ENCODE assay signal across 19 cellular contexts in the genomic region with DNA sequence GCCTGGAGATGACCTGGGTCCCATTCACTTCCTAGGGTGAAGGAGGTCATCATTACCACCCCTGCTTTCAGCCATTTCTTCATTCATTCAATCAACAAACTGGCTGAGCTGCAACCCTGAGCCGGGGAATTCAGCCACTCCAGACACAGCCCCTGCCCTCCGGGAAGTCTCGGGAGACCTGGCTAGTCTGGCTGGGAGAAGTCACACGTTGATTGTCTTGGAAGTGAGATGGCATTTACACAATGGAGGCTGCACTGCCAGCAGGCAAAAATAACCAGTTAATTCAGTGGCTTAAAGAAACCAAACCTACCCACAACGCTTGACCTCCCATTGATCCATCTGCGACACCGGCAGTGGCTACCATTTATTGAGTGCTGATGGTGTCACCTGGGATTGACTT. TPM values are rescaled to one million over a fixed set of nuclear protein-coding genes. Genes with fewer than 3 reads are reported as not detected.
DNase-seq lines count a peak whose midpoint lies in the region; ATAC-seq and TF ChIP-seq lines count a peak whose summit lies in the region.
"Had no signal": no experiment of that assay in that cellular context is flagged by ENCODE, and none has a peak within 500 bp of the region (broad histone marks: within the 10 kb centered on the region; RNA-seq: fewer than 3 reads in every experiment).

No MANE protein-coding gene starts in this region.

- H3K9me3 ChIP-seq in CD8-positive, alpha-beta memory T cell (ENCODE audit: low read length): no peaks in the 10 kb centered on the region
- H3K9me3 ChIP-seq in RWPE2 (ENCODE audit: severe bottlenecking) (no peaks in the 10 kb centered on the region), stomach smooth muscle (ENCODE audit: control insufficient read depth in 2 of 2, low read length in 2 of 2) (no peaks in the 10 kb centered on the region)

- POLR2A ChIA-PET in CD8-positive, alpha-beta memory T cell (lab: Charles Lee): no interaction called here

- no peak for DNase-seq in CD8-positive, alpha-beta memory T cell
- DNase-seq in RWPE2 (ENCODE audit: low spot score): no peak
- peak; percentile 86 for DNase-seq in mesendoderm
- no peak for DNase-seq in OCI-M1 (lab: John Stamatoyannopoulos, UW)
- no peak for DNase-seq in GF-D8 (lab: John Stamatoyannopoulos, UW)
- DNase-seq in activated CD4-positive, alpha-beta T cell treated with anti-CD3 and anti-CD28 coated beads for 48 hours: no peak
- DNase-seq: activated naive CD8-positive, alpha-beta T cell treated with anti-CD3 and anti-CD28 coated beads, Interleukin-2, amount 50 U/mL, for 24 hours; dorsolateral prefrontal cortex; EL; IMR-90; left cardiac atrium; NCI-H1436 treated with DMSO at 0.1 percent for 48 hours; stimulated activated CD8-positive, alpha-beta memory T cell treated with anti-CD3 and anti-CD28 coated beads, Interleukin-4, amount 100 ng/mL, for 48 hours; T-helper 2 cell; WERI-Rb-1 had no signal

- H2BK5ac ChIP-seq in mesendoderm (ENCODE audit: low read length): peak overlapping the region; percentile 100

- H2BK15ac ChIP-seq in mesendoderm (replicated peaks; ENCODE audit: low read depth): no peak overlapping the region

- H3K4me1 Mint-ChIP-seq in CD8-positive, alpha-beta memory T cell: peaks cover 14 to 38% (median 17%) of the 10 kb centered on the region in 3 donors

- H4K5ac ChIP-seq in mesendoderm (ENCODE audit: low read length): no peak overlapping the region

- H3K36me3 ChIP-seq in CD8-positive, alpha-beta memory T cell (ENCODE audit: insufficient read depth, low read length): no peaks in the 10 kb centered on the region
- H3K36me3 ChIP-seq in RWPE2 (ENCODE audit: low read depth) (peaks cover 20% of the 10 kb centered on the region), mesendoderm (ENCODE audit: control insufficient read depth, insufficient read depth, low read length) (no peaks in the 10 kb centered on the region), stomach smooth muscle (ENCODE audit: control insufficient read depth in 2 of 2, insufficient read depth in 2 of 2, low read length in 2 of 2) (no peaks in the 10 kb centered on the region)
- H3K36me3 ChIP-seq: cardiac muscle cell, WERI-Rb-1 had no signal

- peaks cover 16% of the 10 kb centered on the region for H3K4me1 ChIP-seq in CD8-positive, alpha-beta memory T cell (ENCODE audit: insufficient read depth, low read length)
- peaks cover 55% of the 10 kb centered on the region for H3K4me1 ChIP-seq in RWPE2 (ENCODE audit: insufficient read depth, poor library complexity, severe bottlenecking)
- H3K4me1 ChIP-seq in mesendoderm (ENCODE audit: control insufficient read depth, low read depth, low read length): peaks cover 24% of the 10 kb centered on the region
- H3K4me1 ChIP-seq in stomach smooth muscle (ENCODE audit: control insufficient read depth, insufficient read depth, low read length): peaks cover 76% of the 10 kb centered on the region

- CTCF ChIA-PET in CD8-positive, alpha-beta memory T cell (lab: Charles Lee): interaction anchor here (0.6 kb wide), 1 partner anchor 115 kb away, joined by 3 read pairs; no protein-coding TSS in a partner anchor

- peaks cover 23 to 30% of the 10 kb centered on the region in 2 donors for H3K27me3 Mint-ChIP-seq in CD8-positive, alpha-beta memory T cell

- peak overlapping the region; percentile 10 for H3K23ac ChIP-seq in mesendoderm (ENCODE audit: low read length)

- no peak overlapping the region for H4K8ac ChIP-seq in mesendoderm (ENCODE audit: low read depth, low read length)

- no peak overlapping the region for H3K4me2 ChIP-seq in mesendoderm (ENCODE audit: low read length)

- peaks cover 0 to 10% (median 0%) of the 10 kb centered on the region in 3 donors for H3K36me3 Mint-ChIP-seq in CD8-positive, alpha-beta memory T cell

- H3K27ac ChIP-seq in CD8-positive, alpha-beta memory T cell (ENCODE audit: low read depth, low read length): no peak overlapping the region
- H3K27ac ChIP-seq in RWPE2 (ENCODE audit: poor library complexity, severe bottlenecking) (peak overlapping the region; percentile 100), mesendoderm (ENCODE audit: low read depth, low read length) (peak overlapping the region; percentile 90), stomach smooth muscle (ENCODE audit: low read length) (peak overlapping the region; percentile 11)
- H3K27ac ChIP-seq: cardiac muscle cell, WERI-Rb-1 had no signal

- peak overlapping the region; percentile 75 for H2BK120ac ChIP-seq in mesendoderm (ENCODE audit: low read depth, low read length)

- H3K4me3 Mint-ChIP-seq in CD8-positive, alpha-beta memory T cell: peak overlapping the region in 1 of 7 donors; percentile 46

- no CpG with 5 or more reads among the region's 7 CpGs for WGBS in mesendoderm (ENCODE audit: extremely low coverage, insufficient coverage, low lambda C conversion rate)

- H3K9ac ChIP-seq in mesendoderm (ENCODE audit: low read length) (no peak overlapping the region), stomach smooth muscle (ENCODE audit: low read length in 2 of 2) (no peak overlapping the region)

- H3K79me2 ChIP-seq in mesendoderm (ENCODE audit: control insufficient read depth, insufficient read depth, low read length): peaks cover 33% of the 10 kb centered on the region

- peaks cover 9% of the 10 kb centered on the region for H3K27me3 ChIP-seq in CD8-positive, alpha-beta memory T cell (ENCODE audit: insufficient read depth, low read length, poor library complexity, severe bottlenecking)
- H3K27me3 ChIP-seq in RWPE2 (ENCODE audit: insufficient read depth, poor library complexity, severe bottlenecking) (no peaks in the 10 kb centered on the region), mesendoderm (ENCODE audit: insufficient read depth, low read length, poor library complexity) (no peaks in the 10 kb centered on the region), stomach smooth muscle (ENCODE audit: control insufficient read depth in 1 of 2, insufficient read depth in 2 of 2, low read length in 2 of 2) (no peaks in the 10 kb centered on the region)
- H3K27me3 ChIP-seq: dorsolateral prefrontal cortex had no signal

- H3K56ac ChIP-seq in mesendoderm (ENCODE audit: low read length): peak overlapping the region; percentile 89

- ATAC-seq in RWPE2 (ENCODE audit: low read depth): no peak
- no peak for ATAC-seq in GM18873 (IDR thresholded peaks at IDR 0.05; ENCODE audit: low FRiP score, unreplicated experiment)
- ATAC-seq: activated naive CD8-positive, alpha-beta T cell treated with anti-CD3 and anti-CD28 coated beads, Interleukin-2, amount 50 U/mL, for 24 hours; HCT116; left cardiac atrium had no signal

- H3K18ac ChIP-seq in mesendoderm (ENCODE audit: low read length): peak overlapping the region; percentile 81

- TF ChIP-seq CTCF in RWPE2 (IDR thresholded peaks at IDR 0.05; ENCODE audit: poor library complexity, severe bottlenecking): peak; percentile 29

- peak overlapping the region; percentile 98 for H2AK5ac ChIP-seq in mesendoderm (ENCODE audit: low read length)

- H3K27ac Mint-ChIP-seq in CD8-positive, alpha-beta memory T cell: peak overlapping the region in 6 of 8 donors; percentile 34 to 97 (median 66)

- H3K79me1 ChIP-seq in mesendoderm (ENCODE audit: low read length): peaks cover 6% of the 10 kb centered on the region

- H3K9me3 Mint-ChIP-seq in CD8-positive, alpha-beta memory T cell: peaks cover 0 to 4% (median 0%) of the 10 kb centered on the region in 5 donors
- H3K9me3 Mint-ChIP-seq: activated naive CD8-positive, alpha-beta T cell treated with anti-CD3 and anti-CD28 coated beads, Interleukin-2, amount 50 U/mL, for 24 hours had no signal

- H3K4me3 ChIP-seq in CD8-positive, alpha-beta memory T cell (ENCODE audit: low read length): no peak overlapping the region
- H3K4me3 ChIP-seq in RWPE2 (ENCODE audit: severe bottlenecking) (no peak overlapping the region), mesendoderm (ENCODE audit: low read length) (no peak overlapping the region), stomach smooth muscle (ENCODE audit: low read length in 2 of 2) (no peak overlapping the region)
- H3K4me3 ChIP-seq: cardiac muscle cell had no signal

- peak overlapping the region; percentile 76 for H3K4ac ChIP-seq in mesendoderm (ENCODE audit: low read depth, low read length)

RNA-seq across cellular contexts. Expression of gene PMEPA1, which starts 2.0 kb away (rescaled TPM):
- 1 to 10 TPM; 3.8 to 4.4 TPM for total RNA-seq in CD8-positive, alpha-beta memory T cell
- polyA plus RNA-seq in CD8-positive, alpha-beta memory T cell: 0.30 TPM
- polyA plus RNA-seq in mesendoderm (2013, experiment 1 of 2): 52.6 TPM
- polyA plus RNA-seq in mesendoderm (2013, experiment 2 of 2): 52.5 TPM
